In the genomic region with DNA sequence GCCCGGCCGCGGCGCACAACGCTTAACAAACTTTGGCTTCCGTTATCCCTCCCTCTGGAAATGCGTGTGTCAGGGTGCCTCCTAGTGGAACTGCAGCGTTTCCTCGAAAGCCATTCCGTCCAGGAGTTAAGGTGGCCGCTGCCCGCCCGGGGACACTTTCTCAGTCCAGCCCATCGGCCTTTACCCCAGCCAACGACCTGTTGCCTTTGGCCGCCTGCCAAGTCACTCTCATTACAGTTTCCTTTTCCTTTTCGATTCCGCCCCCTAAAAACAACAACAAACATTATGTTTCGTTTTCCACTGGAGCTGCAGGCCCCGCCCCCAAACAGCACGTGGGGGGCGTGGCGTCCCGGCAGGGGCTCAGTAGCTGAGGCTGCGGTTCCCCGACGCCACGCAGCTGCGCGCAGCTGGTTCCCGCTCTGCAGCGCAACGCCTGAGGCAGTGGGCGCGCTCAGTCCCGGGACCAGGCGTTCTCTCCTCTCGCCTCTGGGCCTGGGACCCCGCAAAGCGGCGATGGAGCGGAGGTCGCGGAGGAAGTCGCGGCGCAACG, we compare ENCODE assay signal across 7 cellular contexts. TPM values are rescaled to one million over a fixed set of nuclear protein-coding genes. Genes with fewer than 3 reads are reported as not detected.
DNase-seq lines count a peak whose midpoint lies in the region; ATAC-seq, FAIRE-seq and TF ChIP-seq lines count a peak whose summit lies in the region.

Gene HERC5 (plus strand): TSS at position 363 of the 550 bp plus-strand sequence. CDS start 151 bp downstream, at position 514.

- no peaks in the 10 kb centered on the region for H3K9me3 ChIP-seq in smooth muscle cell (replicated peaks; ENCODE audit: low read depth)

- peaks cover 21 to 30% of the 10 kb centered on the region in 2 donors for H3K4me1 Mint-ChIP-seq in immature natural killer cell

- peak within 1 kb of the TSS; percentile 88 to 100 (median 100) for H3K27ac Mint-ChIP-seq in immature natural killer cell

- H4K20me1 ChIP-seq in smooth muscle cell (ENCODE audit: low read depth): no peaks in the 10 kb centered on the region

- H3K36me3 ChIP-seq in bronchial epithelial cell (ENCODE audit: control insufficient read depth, insufficient read depth, low read length) (no peaks in the 10 kb centered on the region), smooth muscle cell (ENCODE audit: low read depth) (no peaks in the 10 kb centered on the region)

- peak; percentile 95 for ATAC-seq in GM18502 (IDR thresholded peaks at IDR 0.05; ENCODE audit: poor library complexity, unreplicated experiment)
- ATAC-seq in HG02870 (IDR thresholded peaks at IDR 0.05; ENCODE audit: unreplicated experiment): peak; percentile 95

- peak within 1 kb of the TSS; percentile 86 for H3K4me2 ChIP-seq in smooth muscle cell

- under 1% methylated on average over 48 of the region's 48 CpGs for whole genome bisulfite sequencing in smooth muscle cell (ENCODE audit: low lambda C conversion rate)

- DNase-seq in NCI-H2029 (lab: John Stamatoyannopoulos, UW) (peak; percentile 85), bronchial epithelial cell (ENCODE audit: low read depth) (peak; percentile 80), immature natural killer cell (peak; percentile 96), smooth muscle cell (lab: John Stamatoyannopoulos, UW; ENCODE audit: unreplicated experiment) (peak; percentile 62)

- no peaks in the 10 kb centered on the region for H3K9me3 Mint-ChIP-seq in immature natural killer cell

- peak within 1 kb of the TSS; percentile 36 for H3K4me3 ChIP-seq in bronchial epithelial cell (ENCODE audit: low read depth, low read length)
- peak within 1 kb of the TSS; percentile 49 for H3K4me3 ChIP-seq in smooth muscle cell

- TF ChIP-seq CTCF in VCaP (conservative IDR thresholded peaks at IDR 0.05) (peak; percentile 86), bronchial epithelial cell (IDR thresholded peaks at IDR 0.05; ENCODE audit: insufficient read depth, low read length, severe bottlenecking) (peak; percentile 82), smooth muscle cell (IDR thresholded peaks at IDR 0.05; ENCODE audit: borderline replicate concordance, insufficient read depth, poor library complexity, severe bottlenecking) (peak; percentile 51)

- H3K27ac ChIP-seq in VCaP (peak within 1 kb of the TSS; percentile 22; the same call in 1 of the 2 replicates), smooth muscle cell (ENCODE audit: low read depth) (no peak within 1 kb of the TSS)

- peak within 1 kb of the TSS; percentile 94 to 100 (median 100) for H3K4me3 Mint-ChIP-seq in immature natural killer cell

- H3K9ac ChIP-seq in smooth muscle cell (ENCODE audit: low read depth): no peak within 1 kb of the TSS

- no peaks in the 10 kb centered on the region for H3K79me2 ChIP-seq in smooth muscle cell (ENCODE audit: low read depth)

- peak within 1 kb of the TSS; percentile 93 for H2AFZ ChIP-seq in smooth muscle cell (ENCODE audit: low read depth)

- H3K4me1 ChIP-seq in smooth muscle cell (ENCODE audit: low read depth): no peaks in the 10 kb centered on the region

- H3K36me3 Mint-ChIP-seq in immature natural killer cell: peaks cover 0 to 3% (median 3%) of the 10 kb centered on the region in 3 donors

- peaks cover 7 to 13% (median 11%) of the 10 kb centered on the region in 3 donors for H3K27me3 Mint-ChIP-seq in immature natural killer cell (ENCODE audit: low read depth in 3 of 3)

- no peak for FAIRE-seq in bronchial epithelial cell (lab: Jason Lieb, UNC)

- peaks cover 6% of the 10 kb centered on the region for H3F3A ChIP-seq in smooth muscle cell (ENCODE audit: low read depth)

- peaks cover 2% of the 10 kb centered on the region for H3K27me3 ChIP-seq in bronchial epithelial cell (ENCODE audit: control insufficient read depth, insufficient read depth, low read length)
- H3K27me3 ChIP-seq in smooth muscle cell (ENCODE audit: low read depth): no peaks in the 10 kb centered on the region

RNA-seq across cellular contexts. Expression of gene HERC5, which starts in this region (rescaled TPM):
- total RNA-seq in bronchial epithelial cell (under 0.01 and 0.13 TPM in 2 replicates), smooth muscle cell (1.0 and 1.6 TPM in 2 replicates)
- polyA plus RNA-seq in immature natural killer cell (10 to 100 TPM in 2 of 3 donors, 1 to 10 TPM in 1; 9.2 to 12.1 (median 12.1) TPM), smooth muscle cell (0.69 and 1.7 TPM in 2 replicates)

Comparison
In these comparisons a context has a peak if more than half of its experiments do, and no peak if none do; other contexts are left out.
1. Peak in DNase-seq and H3K4me3 ChIP-seq in bronchial epithelial cell; RNA of the gene not detected or under 1 TPM.